In the genomic region with DNA sequence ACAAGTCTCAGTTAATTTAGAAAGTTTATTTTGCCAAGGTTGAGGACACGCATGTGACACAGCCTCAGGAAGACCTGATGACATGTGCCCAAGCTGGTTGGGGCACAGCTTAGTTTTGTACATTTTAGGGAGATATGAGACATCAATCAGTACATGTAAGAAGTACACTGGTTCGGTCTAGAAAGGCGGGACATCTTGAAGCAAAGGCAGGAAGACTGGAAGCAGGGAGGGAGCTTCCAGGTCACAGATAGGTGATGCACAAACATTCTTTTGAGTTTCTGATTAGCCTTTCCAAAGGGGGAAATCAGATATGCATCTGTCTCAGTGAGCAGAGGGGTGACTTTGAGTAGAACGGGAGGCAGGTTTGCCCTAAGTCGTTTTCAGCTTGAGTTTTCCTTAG, we compare ENCODE assay signal across 39 cellular contexts.
"Had no signal": no experiment of that assay in that cellular context is flagged by ENCODE, and none has a peak within 500 bp of the region (broad histone marks: within the 10 kb centered on the region; RNA-seq: fewer than 3 reads in every experiment).

No MANE protein-coding gene starts in this region.

- H3K4me1 ChIP-seq: adrenal gland, ascending aorta, body of pancreas, breast epithelium had no signal

- FAIRE-seq: astrocyte, bronchial epithelial cell had no signal

- H3K36me3 ChIP-seq: adrenal gland, ascending aorta, brain microvascular endothelial cell, breast epithelium, cardiac muscle cell had no signal

- H3K4me3 ChIP-seq: adrenal gland, ascending aorta, body of pancreas, breast epithelium, cardiac muscle cell had no signal

- H3K4me3 Mint-ChIP-seq: activated naive CD4-positive, alpha-beta T cell treated with anti-CD3 and anti-CD28 coated beads for 36 hours; activated naive CD4-positive, alpha-beta T cell treated with anti-CD3 and anti-CD28 coated beads, Interleukin-2, amount 10 ng/mL, durations not matched to agents 7 days and 5 days; activated naive CD4-positive, alpha-beta T cell treated with anti-CD3 and anti-CD28 coated beads, Interleukin-2, amount 50 U/mL, for 24 hours; activated naive CD8-positive, alpha-beta T cell; activated naive CD8-positive, alpha-beta T cell treated with anti-CD3 and anti-CD28 coated beads for 36 hours; activated naive CD8-positive, alpha-beta T cell treated with anti-CD3 and anti-CD28 coated beads, Interleukin-2, amount 10 ng/mL, durations not matched to agents 7 days and 5 days; activated naive CD8-positive, alpha-beta T cell treated with anti-CD3 and anti-CD28 coated beads, Interleukin-2, amount 50 U/mL, for 24 hours; activated T-cell treated with anti-CD3 and anti-CD28 coated beads, Interleukin-2, amount 50 U/mL, for 24 hours; activated T-cell treated with anti-CD3 and anti-CD28 coated beads, Interleukin-2, amount 50 U/mL, for 4 hours; activated T-cell treated with anti-CD3 and anti-CD28 coated beads, Interleukin-2, amount 50 U/mL, for 72 hours; activated T-helper 1 cell treated with anti-CD3 and anti-CD28 coated beads, Interleukin-12 subunit alpha, Interleukin-12 subunit beta, Interleukin-2, Interleukin-4 antibody, amounts not matched to agents 30 ng/mL and 10 ng/mL and 1 ng/mL, durations not matched to agents 14 hours and 24 hours and 36 hours; activated T-helper 17 cell treated with anti-CD3 and anti-CD28 coated beads, Interleukin-2, amount 50 U/mL, for 72 hours; brain; central memory CD8-positive, alpha-beta T cell had no signal

- H3K27me3 ChIP-seq: adrenal gland, ascending aorta, body of pancreas, brain microvascular endothelial cell, breast epithelium, cardiac muscle cell had no signal

- H3K9me3 ChIP-seq: adrenal gland, ascending aorta, body of pancreas, breast epithelium had no signal

- H3K27ac ChIP-seq: adrenal gland, ascending aorta, body of pancreas, brain microvascular endothelial cell, breast epithelium, cardiac muscle cell had no signal

- H3K27me3 Mint-ChIP-seq: activated naive CD4-positive, alpha-beta T cell treated with anti-CD3 and anti-CD28 coated beads, Interleukin-2, amount 50 U/mL, for 24 hours; activated T-helper 17 cell treated with anti-CD3 and anti-CD28 coated beads, Interleukin-2, amount 50 U/mL, for 72 hours; central memory CD8-positive, alpha-beta T cell had no signal

- H3K36me3 Mint-ChIP-seq: activated naive CD4-positive, alpha-beta T cell treated with anti-CD3 and anti-CD28 coated beads, Interleukin-2, amount 10 ng/mL, durations not matched to agents 7 days and 5 days; activated naive CD4-positive, alpha-beta T cell treated with anti-CD3 and anti-CD28 coated beads, Interleukin-2, amount 50 U/mL, for 24 hours; activated naive CD4-positive, alpha-beta T cell treated with anti-CD3 and anti-CD28 coated beads, Interleukin-2, amount 50 U/mL, for 72 hours; activated naive CD8-positive, alpha-beta T cell; activated naive CD8-positive, alpha-beta T cell treated with anti-CD3 and anti-CD28 coated beads for 36 hours; activated naive CD8-positive, alpha-beta T cell treated with anti-CD3 and anti-CD28 coated beads, Interleukin-2, amount 10 ng/mL, durations not matched to agents 7 days and 5 days; brain had no signal

- H3K4me1 Mint-ChIP-seq: activated naive CD4-positive, alpha-beta T cell treated with anti-CD3 and anti-CD28 coated beads, Interleukin-2, amount 10 ng/mL, durations not matched to agents 7 days and 5 days; activated naive CD4-positive, alpha-beta T cell treated with anti-CD3 and anti-CD28 coated beads, Interleukin-2, amount 50 U/mL, for 24 hours; activated naive CD8-positive, alpha-beta T cell treated with anti-CD3 and anti-CD28 coated beads for 36 hours; activated naive CD8-positive, alpha-beta T cell treated with anti-CD3 and anti-CD28 coated beads, Interleukin-2, amount 10 ng/mL, durations not matched to agents 7 days and 5 days; activated naive CD8-positive, alpha-beta T cell treated with anti-CD3 and anti-CD28 coated beads, Interleukin-2, amount 50 U/mL, for 24 hours; activated T-helper 17 cell treated with anti-CD3 and anti-CD28 coated beads, Interleukin-2, amount 50 U/mL, for 72 hours; brain; central memory CD8-positive, alpha-beta T cell had no signal

- H3K9me3 Mint-ChIP-seq: activated naive CD4-positive, alpha-beta T cell treated with anti-CD3 and anti-CD28 coated beads for 36 hours; activated naive CD4-positive, alpha-beta T cell treated with anti-CD3 and anti-CD28 coated beads, Interleukin-2, amount 10 ng/mL, durations not matched to agents 7 days and 5 days; activated naive CD4-positive, alpha-beta T cell treated with anti-CD3 and anti-CD28 coated beads, Interleukin-2, amount 50 U/mL, for 24 hours; activated naive CD4-positive, alpha-beta T cell treated with anti-CD3 and anti-CD28 coated beads, Interleukin-2, amount 50 U/mL, for 72 hours; activated naive CD8-positive, alpha-beta T cell treated with anti-CD3 and anti-CD28 coated beads for 36 hours; activated naive CD8-positive, alpha-beta T cell treated with anti-CD3 and anti-CD28 coated beads, Interleukin-2, amount 10 ng/mL, durations not matched to agents 7 days and 5 days; activated naive CD8-positive, alpha-beta T cell treated with anti-CD3 and anti-CD28 coated beads, Interleukin-2, amount 50 U/mL, for 24 hours; activated T-cell treated with anti-CD3 and anti-CD28 coated beads, Interleukin-2, amount 50 U/mL, for 24 hours; activated T-cell treated with anti-CD3 and anti-CD28 coated beads, Interleukin-2, amount 50 U/mL, for 4 hours; activated T-cell treated with anti-CD3 and anti-CD28 coated beads, Interleukin-2, amount 50 U/mL, for 72 hours; activated T-helper 1 cell treated with anti-CD3 and anti-CD28 coated beads, Interleukin-12 subunit alpha, Interleukin-12 subunit beta, Interleukin-2, Interleukin-4 antibody, amounts not matched to agents 30 ng/mL and 10 ng/mL and 1 ng/mL, durations not matched to agents 14 hours and 24 hours and 36 hours; activated T-helper 17 cell treated with anti-CD3 and anti-CD28 coated beads, Interleukin-2, amount 50 U/mL, for 72 hours; activated T-helper 2 cell treated with anti-CD3 and anti-CD28 coated beads, Interferon-gamma antibody, Interleukin-2, Interleukin-4, amounts not matched to agents 10 μg/mL and 5 μg/mL and 100 μg/mL, durations not matched to agents 14 hours and 24 hours and 36 hours; central memory CD8-positive, alpha-beta T cell had no signal

- DNase-seq: activated effector memory CD4-positive, alpha-beta T cell treated with anti-CD3 and anti-CD28 coated beads, Interleukin-2, amount 50 U/mL, for 16 hours; activated gamma-delta T cell; activated gamma-delta T cell treated with Interleukin-2 at 50 U/mL for 16 hours; activated naive CD4-positive, alpha-beta T cell; activated naive CD4-positive, alpha-beta T cell treated with anti-CD3 and anti-CD28 coated beads for 36 hours; activated naive CD4-positive, alpha-beta T cell treated with anti-CD3 and anti-CD28 coated beads, Interleukin-2, amount 10 ng/mL, durations not matched to agents 7 days and 5 days; activated naive CD4-positive, alpha-beta T cell treated with anti-CD3 and anti-CD28 coated beads, Interleukin-2, amount 50 U/mL, for 16 hours; activated naive CD4-positive, alpha-beta T cell treated with Interleukin-2 at 50 U/mL for 16 hours; activated naive CD8-positive, alpha-beta T cell treated with anti-CD3 and anti-CD28 coated beads for 36 hours; activated naive CD8-positive, alpha-beta T cell treated with anti-CD3 and anti-CD28 coated beads, Interleukin-2, amount 10 ng/mL, durations not matched to agents 7 days and 5 days; activated naive CD8-positive, alpha-beta T cell treated with anti-CD3 and anti-CD28 coated beads, Interleukin-2, amount 50 U/mL, for 24 hours; activated T-cell treated with anti-CD3 and anti-CD28 coated beads, Interleukin-2, amount 50 U/mL, for 1 hour; activated T-cell treated with anti-CD3 and anti-CD28 coated beads, Interleukin-2, amount 50 U/mL, for 24 hours; activated T-cell treated with anti-CD3 and anti-CD28 coated beads, Interleukin-2, amount 50 U/mL, for 4 hours; activated T-cell treated with anti-CD3 and anti-CD28 coated beads, Interleukin-2, amount 50 U/mL, for 48 hours; activated T-cell treated with anti-CD3 and anti-CD28 coated beads, Interleukin-2, amount 50 U/mL, for 72 hours; adrenal gland; amniotic stem cell; amygdala; anterior cingulate cortex; aorta; body of pancreas; brain microvascular endothelial cell; caudate nucleus; central memory CD4-positive, alpha-beta T cell; cerebellar nuclear complex had no signal

- H3K27ac Mint-ChIP-seq: activated naive CD4-positive, alpha-beta T cell treated with anti-CD3 and anti-CD28 coated beads for 36 hours; activated naive CD4-positive, alpha-beta T cell treated with anti-CD3 and anti-CD28 coated beads, Interleukin-2, amount 10 ng/mL, durations not matched to agents 7 days and 5 days; activated naive CD4-positive, alpha-beta T cell treated with anti-CD3 and anti-CD28 coated beads, Interleukin-2, amount 50 U/mL, for 24 hours; activated naive CD4-positive, alpha-beta T cell treated with anti-CD3 and anti-CD28 coated beads, Interleukin-2, amount 50 U/mL, for 72 hours; activated naive CD8-positive, alpha-beta T cell; activated naive CD8-positive, alpha-beta T cell treated with anti-CD3 and anti-CD28 coated beads for 36 hours; activated naive CD8-positive, alpha-beta T cell treated with anti-CD3 and anti-CD28 coated beads, Interleukin-2, amount 10 ng/mL, durations not matched to agents 7 days and 5 days; activated naive CD8-positive, alpha-beta T cell treated with anti-CD3 and anti-CD28 coated beads, Interleukin-2, amount 50 U/mL, for 24 hours; activated T-cell treated with anti-CD3 and anti-CD28 coated beads, Interleukin-2, amount 50 U/mL, for 24 hours; activated T-cell treated with anti-CD3 and anti-CD28 coated beads, Interleukin-2, amount 50 U/mL, for 72 hours; activated T-helper 1 cell treated with anti-CD3 and anti-CD28 coated beads, Interleukin-12 subunit alpha, Interleukin-12 subunit beta, Interleukin-2, Interleukin-4 antibody, amounts not matched to agents 30 ng/mL and 10 ng/mL and 1 ng/mL, durations not matched to agents 14 hours and 24 hours and 36 hours; activated T-helper 17 cell treated with anti-CD3 and anti-CD28 coated beads, Interleukin-2, amount 50 U/mL, for 72 hours; activated T-helper 2 cell treated with anti-CD3 and anti-CD28 coated beads, Interferon-gamma antibody, Interleukin-2, Interleukin-4, amounts not matched to agents 10 μg/mL and 5 μg/mL and 100 μg/mL, durations not matched to agents 14 hours and 24 hours and 36 hours; brain had no signal

- ATAC-seq: activated naive CD4-positive, alpha-beta T cell treated with anti-CD3 and anti-CD28 coated beads, Interleukin-2, amount 50 U/mL, for 72 hours; activated naive CD8-positive, alpha-beta T cell treated with anti-CD3 and anti-CD28 coated beads, Interleukin-2, amount 50 U/mL, for 24 hours; activated T-cell treated with anti-CD3 and anti-CD28 coated beads, Interleukin-2, amount 50 U/mL, for 4 hours; activated T-cell treated with anti-CD3 and anti-CD28 coated beads, Interleukin-2, amount 50 U/mL, for 72 hours; activated T-helper 17 cell treated with anti-CD3 and anti-CD28 coated beads, Interleukin-2, amount 50 U/mL, for 72 hours; body of pancreas had no signal
